In genomic region chr3:191963182-191963581, GRCh38 we compare ENCODE assay signal across 1 cellular context.
TF ChIP-seq lines count a peak whose summit lies in the region.

No MANE protein-coding gene starts in this region.

TF ChIP-seq in WTC11, 78 proteins besides CTCF, POLR2A, EP300 and RAD21 (continued from another document):
- TF ChIP-seq MLX (CRISPR knock-in tag; IDR thresholded peaks at IDR 0.05) (no peak), CREM (CRISPR knock-in tag; IDR thresholded peaks at IDR 0.05) (no peak), ZNF263 (CRISPR knock-in tag; IDR thresholded peaks at IDR 0.05; ENCODE audit: low read depth) (no peak), EMX1 (CRISPR knock-in tag; IDR thresholded peaks at IDR 0.05) (no peak), USF2 (CRISPR knock-in tag; IDR thresholded peaks at IDR 0.05) (peak; percentile 66), SP1 (CRISPR knock-in tag; conservative IDR thresholded peaks at IDR 0.05) (0 out of 2 replicates have a peak, but pooled peaks have one; percentile 22), NFE2L1 (CRISPR knock-in tag; IDR thresholded peaks at IDR 0.05) (no peak), JUN (CRISPR knock-in tag; IDR thresholded peaks at IDR 0.05) (no peak), ATF2 (CRISPR knock-in tag; IDR thresholded peaks at IDR 0.05; ENCODE audit: borderline replicate concordance, low read depth) (no peak)
- TF ChIP-seq, protein P1, sequence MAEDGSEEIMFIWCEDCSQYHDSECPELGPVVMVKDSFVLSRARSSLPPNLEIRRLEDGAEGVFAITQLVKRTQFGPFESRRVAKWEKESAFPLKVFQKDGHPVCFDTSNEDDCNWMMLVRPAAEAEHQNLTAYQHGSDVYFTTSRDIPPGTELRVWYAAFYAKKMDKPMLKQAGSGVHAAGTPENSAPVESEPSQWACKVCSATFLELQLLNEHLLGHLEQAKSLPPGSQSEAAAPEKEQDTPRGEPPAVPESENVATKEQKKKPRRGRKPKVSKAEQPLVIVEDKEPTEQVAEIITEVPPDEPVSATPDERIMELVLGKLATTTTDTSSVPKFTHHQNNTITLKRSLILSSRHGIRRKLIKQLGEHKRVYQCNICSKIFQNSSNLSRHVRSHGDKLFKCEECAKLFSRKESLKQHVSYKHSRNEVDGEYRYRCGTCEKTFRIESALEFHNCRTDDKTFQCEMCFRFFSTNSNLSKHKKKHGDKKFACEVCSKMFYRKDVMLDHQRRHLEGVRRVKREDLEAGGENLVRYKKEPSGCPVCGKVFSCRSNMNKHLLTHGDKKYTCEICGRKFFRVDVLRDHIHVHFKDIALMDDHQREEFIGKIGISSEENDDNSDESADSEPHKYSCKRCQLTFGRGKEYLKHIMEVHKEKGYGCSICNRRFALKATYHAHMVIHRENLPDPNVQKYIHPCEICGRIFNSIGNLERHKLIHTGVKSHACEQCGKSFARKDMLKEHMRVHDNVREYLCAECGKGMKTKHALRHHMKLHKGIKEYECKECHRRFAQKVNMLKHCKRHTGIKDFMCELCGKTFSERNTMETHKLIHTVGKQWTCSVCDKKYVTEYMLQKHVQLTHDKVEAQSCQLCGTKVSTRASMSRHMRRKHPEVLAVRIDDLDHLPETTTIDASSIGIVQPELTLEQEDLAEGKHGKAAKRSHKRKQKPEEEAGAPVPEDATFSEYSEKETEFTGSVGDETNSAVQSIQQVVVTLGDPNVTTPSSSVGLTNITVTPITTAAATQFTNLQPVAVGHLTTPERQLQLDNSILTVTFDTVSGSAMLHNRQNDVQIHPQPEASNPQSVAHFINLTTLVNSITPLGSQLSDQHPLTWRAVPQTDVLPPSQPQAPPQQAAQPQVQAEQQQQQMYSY (CRISPR knock-in tag; IDR thresholded peaks at IDR 0.05): no peak
- TF ChIP-seq, protein P2, sequence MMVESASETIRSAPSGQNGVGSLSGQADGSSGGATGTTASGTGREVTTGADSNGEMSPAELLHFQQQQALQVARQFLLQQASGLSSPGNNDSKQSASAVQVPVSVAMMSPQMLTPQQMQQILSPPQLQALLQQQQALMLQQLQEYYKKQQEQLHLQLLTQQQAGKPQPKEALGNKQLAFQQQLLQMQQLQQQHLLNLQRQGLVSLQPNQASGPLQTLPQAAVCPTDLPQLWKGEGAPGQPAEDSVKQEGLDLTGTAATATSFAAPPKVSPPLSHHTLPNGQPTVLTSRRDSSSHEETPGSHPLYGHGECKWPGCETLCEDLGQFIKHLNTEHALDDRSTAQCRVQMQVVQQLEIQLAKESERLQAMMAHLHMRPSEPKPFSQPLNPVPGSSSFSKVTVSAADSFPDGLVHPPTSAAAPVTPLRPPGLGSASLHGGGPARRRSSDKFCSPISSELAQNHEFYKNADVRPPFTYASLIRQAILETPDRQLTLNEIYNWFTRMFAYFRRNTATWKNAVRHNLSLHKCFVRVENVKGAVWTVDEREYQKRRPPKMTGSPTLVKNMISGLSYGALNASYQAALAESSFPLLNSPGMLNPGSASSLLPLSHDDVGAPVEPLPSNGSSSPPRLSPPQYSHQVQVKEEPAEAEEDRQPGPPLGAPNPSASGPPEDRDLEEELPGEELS (CRISPR knock-in tag; IDR thresholded peaks at IDR 0.05): no peak
